8 cellular contexts compared by ENCODE assay signal in genomic region chr1:23958810-23959460, GRCh38.
DNase-seq lines count a peak whose midpoint lies in the region; ATAC-seq and TF ChIP-seq lines count a peak whose summit lies in the region.

No MANE protein-coding gene starts in this region.

- no peaks in the 10 kb centered on the region for H3K9me3 ChIP-seq in OCI-LY3 (ENCODE audit: insufficient read depth, low read length)
- no peaks in the 10 kb centered on the region for H3K9me3 ChIP-seq in muscle layer of colon (ENCODE audit: low read length)

- H4K20me1 ChIP-seq in OCI-LY3 (ENCODE audit: insufficient read depth, low read length), result 0 out of 2 replicates have a peak, but pooled peaks cover 6% of the 10 kb centered on the region

- H3K4me2 ChIP-seq in OCI-LY3 (ENCODE audit: low read length), result peak overlapping the region; percentile 77

- peaks cover 27% of the 10 kb centered on the region for H3K4me1 ChIP-seq in OCI-LY3 (ENCODE audit: low read length)
- peaks cover 33% of the 10 kb centered on the region for H3K4me1 ChIP-seq in muscle layer of colon (ENCODE audit: insufficient read depth, low read length)

- TF ChIP-seq CTCF in OCI-LY3 (IDR thresholded peaks at IDR 0.05; ENCODE audit: low read depth, low read length), result peak; percentile 46

- peak overlapping the region; percentile 96 for H3K27ac ChIP-seq in OCI-LY3 (ENCODE audit: low read length)
- H3K27ac ChIP-seq in muscle layer of colon (ENCODE audit: low read depth, low read length), result peak overlapping the region; percentile 90

- H2AFZ ChIP-seq in OCI-LY3 (ENCODE audit: low read depth, low read length), result no peak overlapping the region

- DNase-seq in DMS153 (lab: John Stamatoyannopoulos, UW) (peak; percentile 84), HuH-7.5 (ENCODE audit: low spot score) (peak; percentile 78), activated T-cell treated with anti-CD3 and anti-CD28 coated beads for 24 hours (ENCODE audit: low read depth) (peak; percentile 91), erythroblast (lab: John Stamatoyannopoulos, UW) (peak; percentile 95 to 97)
- DNase-seq in stimulated activated CD8-positive, alpha-beta memory T cell treated with anti-CD3 and anti-CD28 coated beads, Interleukin-7, amount 100 ng/mL, for 4 hours (ENCODE audit: low read depth in 2 of 2), result peak; percentile 86 to 90

- peak; percentile 61 for ATAC-seq in GM21528 (IDR thresholded peaks at IDR 0.05; ENCODE audit: low FRiP score, unreplicated experiment)

- peaks cover 12% of the 10 kb centered on the region for H3K36me3 ChIP-seq in OCI-LY3 (replicated peaks; ENCODE audit: low read depth, low read length)
- H3K36me3 ChIP-seq in muscle layer of colon (ENCODE audit: insufficient read depth, low read length), result peaks cover 5% of the 10 kb centered on the region

- no peak for TF ChIP-seq POLR2A in erythroblast (IDR thresholded peaks at IDR 0.05; ENCODE audit: low read length)

- H3K79me2 ChIP-seq in OCI-LY3 (ENCODE audit: low read length), result peaks cover 36% of the 10 kb centered on the region

- no peaks in the 10 kb centered on the region for H3K27me3 ChIP-seq in OCI-LY3 (ENCODE audit: low read depth, low read length)
- H3K27me3 ChIP-seq in muscle layer of colon (ENCODE audit: control insufficient read depth in 1 of 2, insufficient read depth in 2 of 2, low read length in 2 of 2), result no peaks in the 10 kb centered on the region

- H3K9ac ChIP-seq in OCI-LY3 (ENCODE audit: low read length), result peak overlapping the region; percentile 99
- peak overlapping the region; percentile 92 for H3K9ac ChIP-seq in muscle layer of colon (ENCODE audit: low read length)

- H3K4me3 ChIP-seq in OCI-LY3 (ENCODE audit: low read length) (peak overlapping the region; percentile 100), muscle layer of colon (ENCODE audit: low read depth in 1 of 2, low read length in 2 of 2) (peak overlapping the region; percentile 75 to 97)

Comparison
In these comparisons a context has a peak if more than half of its experiments do, and no peak if none do; other contexts are left out.
1. Peak in every context shown above with its lines: DNase-seq, ATAC-seq, H3K4me3 ChIP-seq and H3K27ac ChIP-seq.